18 cellular contexts compared by ENCODE assay signal in genomic region chr12:97003276-97003675, GRCh38.
DNase-seq lines count a peak whose midpoint lies in the region; TF ChIP-seq lines count a peak whose summit lies in the region.
"Had no signal": no experiment of that assay in that cellular context is flagged by ENCODE, and none has a peak within 500 bp of the region (broad histone marks: within the 10 kb centered on the region; RNA-seq: fewer than 3 reads in every experiment).

No MANE protein-coding gene starts in this region.

- peaks cover 13% of the 10 kb centered on the region for H3K4me1 Mint-ChIP-seq in endodermal cell
- H3K4me1 Mint-ChIP-seq: B cell; CD4-positive, CD25-positive, alpha-beta regulatory T cell had no signal

- H3K4me3 ChIP-seq in endodermal cell (ENCODE audit: low read length) (no peak overlapping the region), trophoblast cell (ENCODE audit: low read depth, low read length) (no peak overlapping the region)
- H3K4me3 ChIP-seq: BLaER1 had no signal

- H3K9ac ChIP-seq in endodermal cell (ENCODE audit: extremely low read depth, low read length, poor library complexity, severe bottlenecking), result no peak overlapping the region
- no peak overlapping the region for H3K9ac ChIP-seq in trophoblast cell (ENCODE audit: low read length)
- H3K9ac ChIP-seq: BLaER1 had no signal

- no peaks in the 10 kb centered on the region for H3K9me3 ChIP-seq in endodermal cell (ENCODE audit: control insufficient read depth, low read length)
- H3K9me3 ChIP-seq in trophoblast cell (ENCODE audit: insufficient read depth, low read depth, low read length), result no peaks in the 10 kb centered on the region
- H3K9me3 ChIP-seq: BLaER1, Caco-2 had no signal

- H3K4me3 Mint-ChIP-seq in endodermal cell, result no peak overlapping the region
- H3K4me3 Mint-ChIP-seq: B cell; CD4-positive, CD25-positive, alpha-beta regulatory T cell; CD8-positive, alpha-beta T cell had no signal

- H3K14ac ChIP-seq in trophoblast cell (ENCODE audit: low read length), result no peak overlapping the region

- no peaks in the 10 kb centered on the region for H3K27me3 Mint-ChIP-seq in endodermal cell (ENCODE audit: insufficient read depth)

- no peak for TF ChIP-seq CTCF in endodermal cell (conservative IDR thresholded peaks at IDR 0.05)

- H3K27ac ChIP-seq in endodermal cell (ENCODE audit: low read depth, low read length) (peak overlapping the region; percentile 30), trophoblast cell (ENCODE audit: low read depth, low read length) (no peak overlapping the region)
- H3K27ac ChIP-seq: 22Rv1, BLaER1, C4-2B had no signal

- WGBS in endodermal cell (ENCODE audit: insufficient coverage in 1 of 2, insufficient read length in 1 of 2), 2 experiments, result 67 to 91% methylated on average over 4 to 8 of the region's 8 CpGs
- WGBS in trophoblast cell (ENCODE audit: extremely low coverage, insufficient coverage, insufficient read length), result no CpG with 5 or more reads among the region's 8 CpGs

- no peak overlapping the region for H2AK5ac ChIP-seq in trophoblast cell (ENCODE audit: low read length)

- no peaks in the 10 kb centered on the region for H3K36me3 Mint-ChIP-seq in endodermal cell (ENCODE audit: low read depth)
- H3K36me3 Mint-ChIP-seq: CD4-positive, CD25-positive, alpha-beta regulatory T cell; CD8-positive, alpha-beta T cell had no signal

- no peak overlapping the region for H3K4ac ChIP-seq in trophoblast cell (ENCODE audit: low read depth, low read length)

- no peaks in the 10 kb centered on the region for H3K9me3 Mint-ChIP-seq in endodermal cell
- H3K9me3 Mint-ChIP-seq: CD8-positive, alpha-beta T cell had no signal

- H3K27me3 ChIP-seq in endodermal cell (ENCODE audit: control insufficient read depth, insufficient read depth, low read length, poor library complexity, severe bottlenecking) (no peaks in the 10 kb centered on the region), trophoblast cell (ENCODE audit: insufficient read depth, low read length) (no peaks in the 10 kb centered on the region)
- H3K27me3 ChIP-seq: BLaER1 had no signal

- no peak overlapping the region for H3K27ac Mint-ChIP-seq in endodermal cell
- H3K27ac Mint-ChIP-seq: B cell; CD4-positive, CD25-positive, alpha-beta regulatory T cell; CD8-positive, alpha-beta T cell had no signal

- no peak overlapping the region for H3K18ac ChIP-seq in trophoblast cell (ENCODE audit: low read length)

- H2BK5ac ChIP-seq in trophoblast cell (ENCODE audit: low read depth, low read length, poor library complexity), result no peak overlapping the region

- no peaks in the 10 kb centered on the region for H3K79me1 ChIP-seq in trophoblast cell (ENCODE audit: low read length)

- H2BK120ac ChIP-seq in trophoblast cell (ENCODE audit: insufficient read depth, low read length, poor library complexity), result no peak overlapping the region

- H3K23ac ChIP-seq in trophoblast cell (ENCODE audit: low read length), result peak overlapping the region; percentile 46

- no peak overlapping the region for H2BK12ac ChIP-seq in trophoblast cell (ENCODE audit: low read length)

- DNase-seq in DMS79 treated with DMSO at 0.1 percent for 48 hours (lab: John Stamatoyannopoulos, UW), result peak; percentile 20
- DNase-seq in DMS79 (lab: John Stamatoyannopoulos, UW), result no peak
- DNase-seq in astrocyte of the hippocampus (ENCODE audit: low read depth, low spot score), result peak; percentile 19
- no peak for DNase-seq in endodermal cell
- peak; percentile 85 to 87 for DNase-seq in trophoblast cell
- DNase-seq in HuH-7.5 (ENCODE audit: low spot score), result no peak
- DNase-seq in NCI-H748 treated with DMSO at 0.1 percent for 48 hours (lab: John Stamatoyannopoulos, UW), result no peak
- DNase-seq: Caco-2; CD4-positive, CD25-positive, alpha-beta regulatory T cell; CD8-positive, alpha-beta T cell; GF-D8; GOT3; H7; HCEC 1CT had no signal

- no peak overlapping the region for H3K4me2 ChIP-seq in trophoblast cell (ENCODE audit: low read length)
- H3K4me2 ChIP-seq: BLaER1 had no signal

- no peaks in the 10 kb centered on the region for H3K36me3 ChIP-seq in endodermal cell (ENCODE audit: control insufficient read depth, insufficient read depth, low read length)
- no peaks in the 10 kb centered on the region for H3K36me3 ChIP-seq in trophoblast cell (ENCODE audit: control insufficient read depth in 1 of 2, insufficient read depth in 2 of 2, low read length in 2 of 2)
- H3K36me3 ChIP-seq: BLaER1 had no signal

- no peak overlapping the region for H2AFZ ChIP-seq in trophoblast cell (ENCODE audit: insufficient read depth, low read length, poor library complexity)

- H4K12ac ChIP-seq in trophoblast cell (ENCODE audit: low read depth, low read length), result no peak overlapping the region

- H4K91ac ChIP-seq in trophoblast cell (ENCODE audit: low read depth, low read length), result no peak overlapping the region

- H3K79me2 ChIP-seq in trophoblast cell (ENCODE audit: control insufficient read depth, insufficient read depth, low read length, poor library complexity), result no peaks in the 10 kb centered on the region

- H4K8ac ChIP-seq in trophoblast cell (ENCODE audit: low read depth, low read length), result no peak overlapping the region

- H3K4me1 ChIP-seq in endodermal cell (ENCODE audit: control insufficient read depth, insufficient read depth, low read length) (no peaks in the 10 kb centered on the region), trophoblast cell (ENCODE audit: control insufficient read depth in 1 of 2, insufficient read depth in 2 of 2, low read length in 2 of 2) (no peaks in the 10 kb centered on the region)
- H3K4me1 ChIP-seq: BLaER1, Caco-2 had no signal

Comparison
In these comparisons a context has a peak if more than half of its experiments do, and no peak if none do; other contexts are left out.
1. DNase-seq: peak in DMS79 treated with DMSO at 0.1 percent for 48 hours (single experiment), astrocyte of the hippocampus (single experiment) and trophoblast cell (2 of 2); none in DMS79 (single experiment), endodermal cell (single experiment), HuH-7.5 (single experiment) and NCI-H748 treated with DMSO at 0.1 percent for 48 hours (single experiment).